ENCODE assay signal across 1 cellular context in the genomic region with DNA sequence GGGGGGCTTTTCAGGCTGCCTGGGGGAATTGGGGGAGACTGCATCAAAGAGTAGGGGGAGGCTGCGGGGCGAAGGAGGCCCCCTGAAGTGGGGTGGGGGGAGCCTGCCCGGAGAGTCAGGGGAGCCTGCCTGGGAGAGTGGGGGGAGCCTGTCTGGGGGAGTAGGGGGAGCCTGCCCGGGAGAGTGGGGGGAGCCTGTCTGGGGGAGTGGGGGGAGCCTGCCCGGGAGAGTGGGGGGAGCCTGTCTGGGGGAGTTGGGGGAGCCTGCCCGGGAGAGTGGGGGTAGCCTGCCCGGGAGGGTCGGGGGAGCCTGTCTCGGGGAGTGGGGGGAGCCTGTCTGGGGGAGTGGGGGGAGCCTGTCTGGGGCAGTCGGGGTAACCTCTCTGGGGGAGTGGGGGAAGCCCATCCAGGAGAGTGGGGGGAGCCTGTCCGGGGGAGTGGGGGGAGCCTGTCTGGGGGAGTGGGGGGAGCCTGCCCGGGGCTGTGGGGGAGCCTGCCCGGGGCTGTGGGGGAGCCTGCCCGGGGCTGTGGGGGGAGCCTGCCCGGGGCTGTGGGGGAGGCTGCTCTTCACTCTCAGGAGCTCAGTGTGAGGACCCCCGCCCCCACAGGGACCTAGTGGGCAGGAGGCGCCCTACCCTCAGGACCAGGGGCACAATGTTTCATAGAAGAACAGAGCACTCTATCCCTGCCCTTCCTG.
TF ChIP-seq lines count a peak whose summit lies in the region.

No MANE protein-coding gene starts in this region.

TF ChIP-seq in GM12891, 5 proteins besides CTCF, POLR2A, EP300 and RAD21 (continued from another document):
- no peak for TF ChIP-seq POLR2AphosphoS5 (IDR thresholded peaks at IDR 0.05; ENCODE audit: low read depth, low read length)
